In the genomic region with DNA sequence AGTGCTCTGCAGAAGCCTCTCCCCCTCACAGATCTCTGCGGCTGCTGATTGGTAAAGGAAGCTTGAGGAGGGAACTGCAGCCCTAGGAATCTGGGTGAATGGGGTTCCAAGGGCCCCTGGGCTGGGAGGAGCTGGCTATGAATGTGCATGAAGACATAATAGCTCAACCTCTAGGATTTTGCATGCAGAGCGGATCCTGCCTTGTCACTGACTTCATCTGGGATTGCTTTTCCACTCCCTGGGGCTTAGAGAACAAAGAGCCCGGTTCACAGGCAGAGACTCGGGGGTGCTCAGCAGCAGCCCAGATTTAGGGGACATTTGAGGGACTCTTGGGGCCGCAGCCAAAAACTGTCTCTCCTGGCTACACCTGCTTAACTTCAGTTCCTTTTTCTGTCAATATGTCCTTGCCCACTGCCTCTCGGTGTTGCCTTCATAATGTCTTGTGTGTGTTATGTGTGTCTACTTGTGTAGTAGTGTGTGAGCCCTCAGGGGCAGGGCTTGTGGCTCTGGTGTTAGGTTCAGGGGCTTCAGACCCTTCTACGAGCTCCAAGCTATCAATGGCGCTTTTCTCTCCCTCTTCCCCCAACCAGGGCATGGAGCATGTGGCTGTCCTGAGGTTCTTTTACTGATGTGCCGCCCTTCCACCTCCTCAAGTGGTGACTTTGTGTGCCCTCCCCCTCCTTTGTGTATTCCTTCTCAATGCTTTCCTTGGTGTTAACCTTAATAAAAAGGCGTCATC, we compare ENCODE assay signal across 12 cellular contexts. TPM values are rescaled to one million over a fixed set of nuclear protein-coding genes. Genes with fewer than 3 reads are reported as not detected.
DNase-seq lines count a peak whose midpoint lies in the region; ATAC-seq, FAIRE-seq and TF ChIP-seq lines count a peak whose summit lies in the region.
"Had no signal": no experiment of that assay in that cellular context is flagged by ENCODE, and none has a peak within 500 bp of the region (broad histone marks: within the 10 kb centered on the region; RNA-seq: fewer than 3 reads in every experiment).

No MANE protein-coding gene starts in this region.

- no peak for ATAC-seq in HG03097 (IDR thresholded peaks at IDR 0.05; ENCODE audit: low FRiP score, unreplicated experiment)
- ATAC-seq: Right ventricle myocardium inferior had no signal

- H3K79me2 ChIP-seq in astrocyte (ENCODE audit: insufficient read depth, low read length) = no peaks in the 10 kb centered on the region
- H3K79me2 ChIP-seq in keratinocyte (ENCODE audit: control insufficient read depth, insufficient read depth, low read length) = no peaks in the 10 kb centered on the region

- FAIRE-seq in astrocyte (lab: Jason Lieb, UNC) = no peak
- peak; percentile 5 for FAIRE-seq in keratinocyte (lab: Jason Lieb, UNC)

- H3K4me1 ChIP-seq in A673 (ENCODE audit: insufficient read depth, low read length, poor library complexity, severe bottlenecking) (peaks cover 30% of the 10 kb centered on the region), astrocyte (ENCODE audit: insufficient read depth, low read length) (peaks cover 6% of the 10 kb centered on the region), keratinocyte (ENCODE audit: control insufficient read depth, extremely low read depth, insufficient read depth, low read length) (peaks cover 14% of the 10 kb centered on the region), Peyer's patch (peaks cover 0 to 21% (median 5%) of the 10 kb centered on the region in 4 donors)

- TF ChIP-seq POLR2A in Peyer's patch (IDR thresholded peaks at IDR 0.05) = no peak

- no peaks in the 10 kb centered on the region for H3K36me3 ChIP-seq in A673 (ENCODE audit: insufficient read depth, low read length, poor library complexity, severe bottlenecking)
- no peaks in the 10 kb centered on the region for H3K36me3 ChIP-seq in astrocyte (ENCODE audit: insufficient read depth, low read length)
- H3K36me3 ChIP-seq in keratinocyte (ENCODE audit: control insufficient read depth in 2 of 2, extremely low read depth in 1 of 2, insufficient read depth in 2 of 2, low read length in 2 of 2) = no peaks in the 10 kb centered on the region
- H3K36me3 ChIP-seq in Peyer's patch = no peaks in the 10 kb centered on the region

- no peaks in the 10 kb centered on the region for H4K20me1 ChIP-seq in astrocyte (ENCODE audit: insufficient read depth, low read length)
- H4K20me1 ChIP-seq in keratinocyte (ENCODE audit: control insufficient read depth, extremely low read depth, insufficient read depth, low read length) = no peaks in the 10 kb centered on the region

- H3K27ac Mint-ChIP-seq in astrocyte (ENCODE audit: unreplicated experiment) = no peak overlapping the region

- CTCF ChIA-PET in A673 (lab: Charles Lee) = interaction anchor here (1.0 kb wide), 1 partner anchor 243 kb away, joined by 3 read pairs; no protein-coding TSS in a partner anchor

- peak overlapping the region; percentile 98 for H3K4me2 ChIP-seq in astrocyte (ENCODE audit: low read length)
- H3K4me2 ChIP-seq in keratinocyte (ENCODE audit: control insufficient read depth, extremely low read depth, insufficient read depth, low read depth, low read length) = peak overlapping the region; percentile 44

- H2AFZ ChIP-seq in astrocyte (ENCODE audit: low read depth, low read length) (no peak overlapping the region), keratinocyte (ENCODE audit: control insufficient read depth, low read length) (no peak overlapping the region)

- DNase-seq in A673 (ENCODE audit: low spot score) (peak; percentile 80), GM13976 (ENCODE audit: low spot score) (peak; percentile 32), astrocyte (ENCODE audit: low read depth) (no peak), keratinocyte (ENCODE audit: low read depth, low spot score) (no peak), NOMO-1 treated with DMSO at 0.1 percent for 48 hours (lab: John Stamatoyannopoulos, UW; ENCODE audit: unreplicated experiment) (no peak), foreskin melanocyte (no peak), Peyer's patch (no peak)
- DNase-seq: NCI-H2029 had no signal

- H3K4me3 ChIP-seq in A673 (ENCODE audit: low read depth, low read length, poor library complexity, severe bottlenecking) (peak overlapping the region; percentile 67), astrocyte (ENCODE audit: insufficient read depth, low read depth, low read length) (no peak overlapping the region), keratinocyte (ENCODE audit: control insufficient read depth in 2 of 3, extremely low read depth in 1 of 3, insufficient read depth in 2 of 3, low read depth in 1 of 3, low read length in 3 of 3) (peak overlapping the region in 1 of 3 experiments; percentile 55), Peyer's patch (no peak overlapping the region)

- H3K27me3 ChIP-seq in A673 (replicated peaks; ENCODE audit: insufficient read depth, low read depth, low read length, poor library complexity) = peaks cover 15% of the 10 kb centered on the region
- peaks cover 31% of the 10 kb centered on the region for H3K27me3 ChIP-seq in astrocyte (ENCODE audit: insufficient read depth, low read length)
- H3K27me3 ChIP-seq in keratinocyte (ENCODE audit: control insufficient read depth, extremely low read depth, insufficient read depth, low read length) = peaks cover 56% of the 10 kb centered on the region
- no peaks in the 10 kb centered on the region for H3K27me3 ChIP-seq in Peyer's patch

- dilution Hi-C loops in keratinocyte (cut with MboI; ENCODE audit: extremely low pct_ligation_motif_present, low sequenced_read_pairs) = no loop called here

- H3K4me3 Mint-ChIP-seq in astrocyte (ENCODE audit: unreplicated experiment) = peak overlapping the region; percentile 92

- H3K9me3 Mint-ChIP-seq in astrocyte (ENCODE audit: unreplicated experiment) = no peaks in the 10 kb centered on the region

- H3K9me3 ChIP-seq in A673 (ENCODE audit: low read depth, low read length, poor library complexity, severe bottlenecking) (no peaks in the 10 kb centered on the region), astrocyte (ENCODE audit: insufficient read depth, low read depth, low read length) (no peaks in the 10 kb centered on the region), keratinocyte (ENCODE audit: control insufficient read depth, low read depth, low read length) (no peaks in the 10 kb centered on the region), Peyer's patch (no peaks in the 10 kb centered on the region)

- H3K27ac ChIP-seq in A673 (ENCODE audit: low read depth, low read length, poor library complexity, severe bottlenecking) (peak overlapping the region; percentile 75), astrocyte (ENCODE audit: low read depth, low read length) (no peak overlapping the region), keratinocyte (ENCODE audit: control insufficient read depth, insufficient read depth, low read length) (no peak overlapping the region), Peyer's patch (no peak overlapping the region)

- intact Hi-C loops in A673 (cut with micrococcal nuclease; ENCODE audit: unreplicated experiment) = loop anchor here (10.0 kb wide), 4 partner anchors 181 to 429 kb away; partner anchors contain the start of genes COL2A1 and TMEM106C

- no peak for TF ChIP-seq CTCF in A673 (conservative IDR thresholded peaks at IDR 0.05; ENCODE audit: low read depth, low read length)
- TF ChIP-seq CTCF in GM13976 (IDR thresholded peaks at IDR 0.05; ENCODE audit: borderline replicate concordance, control extremely low read depth, extremely low read depth, insufficient read depth, missing control alignments) = no peak
- TF ChIP-seq CTCF in astrocyte (IDR thresholded peaks at IDR 0.05; ENCODE audit: insufficient read depth, low read depth, low read length) = no peak
- TF ChIP-seq CTCF in keratinocyte (optimal IDR thresholded peaks at IDR 0.05 in 1 of 3, IDR thresholded peaks at IDR 0.05 in 1 of 3, conservative IDR thresholded peaks at IDR 0.05 in 1 of 3; ENCODE audit: extremely low read depth in 1 of 3, insufficient read depth in 2 of 3, low read length in 3 of 3) = no peak
- TF ChIP-seq CTCF in Peyer's patch (IDR thresholded peaks at IDR 0.05) = no peak

- no TSS peak for BruUV-seq in A673 (replicated peaks; lab: Mats Ljungman, UMichigan)

- POLR2A ChIA-PET in A673 (lab: Charles Lee; ENCODE audit: low non-redundant PET) = no interaction called here

- in situ Hi-C loops in GM13976 (cut with MboI; ENCODE audit: low sequenced_read_pairs, unreplicated experiment) = no loop called here

- H3K36me3 Mint-ChIP-seq in astrocyte (ENCODE audit: low read depth, unreplicated experiment) = no peaks in the 10 kb centered on the region

- H3K27me3 Mint-ChIP-seq in astrocyte (ENCODE audit: low read depth, unreplicated experiment) = peaks cover 55% of the 10 kb centered on the region

- no peaks in the 10 kb centered on the region for H3K9me1 ChIP-seq in keratinocyte (ENCODE audit: control insufficient read depth, extremely low read depth, insufficient read depth, low read length)

- H3K9ac ChIP-seq in astrocyte (ENCODE audit: low read length) (no peak overlapping the region), keratinocyte (ENCODE audit: control insufficient read depth, extremely low read depth, insufficient read depth, low read length) (no peak overlapping the region)

- peaks cover 7% of the 10 kb centered on the region for H3K4me1 Mint-ChIP-seq in astrocyte (ENCODE audit: low read depth, unreplicated experiment)

RNA-seq across cellular contexts. Expression of gene CCDC184, which starts 1.9 kb away (rescaled TPM):
- total RNA-seq in A673 (2021) (0.63 and 0.69 TPM in 2 replicates), astrocyte (3.3 and 3.5 TPM in 2 replicates), Peyer's patch (under 1 TPM in 1 of 4 donors, not detected in 3; 0.40 TPM)
- 0.19 to 0.51 TPM (median 0.21 TPM) in 3 replicates for polyA plus RNA-seq in keratinocyte
- polyA plus RNA-seq in keratinocyte (2011; ENCODE audit: low read depth) = not detected
- 0.64 and 0.87 TPM in 2 replicates for polyA plus RNA-seq in keratinocyte (2011; cell fraction: cytosol; rRNA removed)
- 0.88 and 1.6 TPM in 2 replicates for polyA plus RNA-seq in keratinocyte (2011; cell fraction: nucleus; rRNA removed)
- polyA plus RNA-seq in keratinocyte (2012; ENCODE audit: low replicate concordance) = 0.08 and 0.45 TPM in 2 replicates
- polyA minus RNA-seq in keratinocyte = 0.13 to 0.20 TPM in 2 of 3 replicates, not detected in the other
- polyA minus RNA-seq in keratinocyte (2011; cell fraction: cytosol; rRNA and poly(A)+ RNA removed) = not detected
- polyA minus RNA-seq in keratinocyte (2011; cell fraction: nucleus; rRNA and poly(A)+ RNA removed) = 0.42 and 0.62 TPM in 2 replicates

RNA-seq across cellular contexts. Expression of gene OR10AD1, which starts 17.7 kb away (rescaled TPM):
- total RNA-seq in A673 (2021) (not detected in 2 replicates), astrocyte (not detected in 2 replicates), Peyer's patch (not detected)
- polyA plus RNA-seq in keratinocyte = not detected in 3 replicates
- not detected for polyA plus RNA-seq in keratinocyte (2011; ENCODE audit: low read depth)
- not detected in 2 replicates for polyA plus RNA-seq in keratinocyte (2011; cell fraction: cytosol; rRNA removed)
- polyA plus RNA-seq in keratinocyte (2011; cell fraction: nucleus; rRNA removed) = not detected in 2 replicates
- polyA plus RNA-seq in keratinocyte (2012; ENCODE audit: low replicate concordance) = 0.13 TPM in 1 of 2 replicates, not detected in the other
- not detected in 3 replicates for polyA minus RNA-seq in keratinocyte
- polyA minus RNA-seq in keratinocyte (2011; cell fraction: cytosol; rRNA and poly(A)+ RNA removed) = not detected
- not detected in 2 replicates for polyA minus RNA-seq in keratinocyte (2011; cell fraction: nucleus; rRNA and poly(A)+ RNA removed)
- total RNA-seq: chondrocyte, pulmonary artery endothelial cell, Right ventricle myocardium inferior had no signal

RNA-seq across cellular contexts. Expression of gene ASB8, which starts 28.0 kb away (rescaled TPM):
- total RNA-seq in A673 (2021) (23.5 and 24.1 TPM in 2 replicates), astrocyte (25.1 and 29.9 TPM in 2 replicates), Peyer's patch (10 to 100 TPM; 16.5 to 40.8 (median 33.7) TPM)
- 18.4 to 21.7 TPM (median 19.0 TPM) in 3 replicates for polyA plus RNA-seq in keratinocyte
- polyA plus RNA-seq in keratinocyte (2011; ENCODE audit: low read depth) = 1.9 TPM
- polyA plus RNA-seq in keratinocyte (2011; cell fraction: cytosol; rRNA removed) = 11.3 and 13.7 TPM in 2 replicates
- polyA plus RNA-seq in keratinocyte (2011; cell fraction: nucleus; rRNA removed) = 11.4 and 13.6 TPM in 2 replicates
- polyA plus RNA-seq in keratinocyte (2012; ENCODE audit: low replicate concordance) = 10.5 and 18.7 TPM in 2 replicates
- polyA minus RNA-seq in keratinocyte = 17.9 to 27.7 TPM (median 22.1 TPM) in 3 replicates
- 8.4 TPM for polyA minus RNA-seq in keratinocyte (2011; cell fraction: cytosol; rRNA and poly(A)+ RNA removed)
- polyA minus RNA-seq in keratinocyte (2011; cell fraction: nucleus; rRNA and poly(A)+ RNA removed) = 5.7 and 9.4 TPM in 2 replicates

Comparison
In these comparisons a context has a peak if more than half of its experiments do, and no peak if none do; other contexts are left out.
1. DNase-seq: peak in A673 (single experiment) and GM13976 (single experiment); none in astrocyte (single experiment), keratinocyte (single experiment), NOMO-1 treated with DMSO at 0.1 percent for 48 hours (single experiment), foreskin melanocyte (single experiment) and Peyer's patch (0 of 3).